In genomic region chr21:43884012-43884860, GRCh38 we compare ENCODE assay signal across 8 cellular contexts. TPM values are rescaled to one million over a fixed set of nuclear protein-coding genes. Genes with fewer than 3 reads are reported as not detected.
DNase-seq lines count a peak whose midpoint lies in the region; TF ChIP-seq lines count a peak whose summit lies in the region.

No MANE protein-coding gene starts in this region.

- H3K4me1 Mint-ChIP-seq in brain, result peaks cover 49% of the 10 kb centered on the region

- TF ChIP-seq CTCF in GM13976 (IDR thresholded peaks at IDR 0.05; ENCODE audit: borderline replicate concordance, control extremely low read depth, extremely low read depth, insufficient read depth, missing control alignments) (no peak), brain (conservative IDR thresholded peaks at IDR 0.05) (no peak)

- in situ Hi-C loops in GM13976 (cut with MboI; ENCODE audit: low sequenced_read_pairs, unreplicated experiment), result no loop called here

- peak; percentile 76 for DNase-seq in GM13976 (ENCODE audit: low spot score)
- DNase-seq in NCI-H510A treated with DMSO at 0.1 percent for 48 hours (lab: John Stamatoyannopoulos, UW), result peak; percentile 67
- no peak for DNase-seq in central memory CD4-positive, alpha-beta T cell
- no peak for DNase-seq in NCI-H1105 (lab: John Stamatoyannopoulos, UW)
- DNase-seq in NCI-H1048 (lab: John Stamatoyannopoulos, UW), result no peak
- DNase-seq in caudate nucleus (lab: John Stamatoyannopoulos, UW), result no peak

- peaks cover 10% of the 10 kb centered on the region for H3K4me1 ChIP-seq in mesodermal cell (ENCODE audit: control insufficient read depth, insufficient read depth, low read length, poor library complexity, severe bottlenecking)

- peak overlapping the region; percentile 49 for H3K27ac ChIP-seq in mesodermal cell (ENCODE audit: low read depth, low read length, severe bottlenecking)
- no peak overlapping the region for H3K27ac ChIP-seq in caudate nucleus (ENCODE audit: low read depth, low read length)

- H3K36me3 Mint-ChIP-seq in brain, result peaks cover 14% of the 10 kb centered on the region

- 33 to 49% methylated on average over 3 to 9 of the region's 16 CpGs for WGBS in mesodermal cell (ENCODE audit: insufficient coverage in 2 of 2), 2 experiments

- H3K27me3 Mint-ChIP-seq in brain, result peaks cover 4% of the 10 kb centered on the region

- H3K4me3 ChIP-seq in mesodermal cell (ENCODE audit: extremely low read depth, insufficient read depth, low read length, poor library complexity, severe bottlenecking), result no peak overlapping the region

- no peaks in the 10 kb centered on the region for H3K9me3 ChIP-seq in mesodermal cell (ENCODE audit: control insufficient read depth, low read length)

- no peaks in the 10 kb centered on the region for H3K9me3 Mint-ChIP-seq in brain

- no peak overlapping the region for H3K4me3 Mint-ChIP-seq in brain

- H3K36me3 ChIP-seq in mesodermal cell (ENCODE audit: control insufficient read depth, insufficient read depth, low read length), result no peaks in the 10 kb centered on the region

- H3K27ac Mint-ChIP-seq in brain, result peak overlapping the region; percentile 38 to 87 (median 74)

RNA-seq across cellular contexts. Expression of gene AGPAT3, which starts 19.2 kb away (rescaled TPM):
- polyA plus RNA-seq in brain (ENCODE audit: insufficient read depth, low read depth, low replicate concordance), result 46.2 TPM
- 12.9 TPM for polyA plus RNA-seq in mesodermal cell (2013, experiment 1 of 2)
- polyA plus RNA-seq in mesodermal cell (2013, experiment 2 of 2), result 13.6 TPM

Comparison
In these comparisons a context has a peak if more than half of its experiments do, and no peak if none do; other contexts are left out.
1. DNase-seq: peak in GM13976 (single experiment) and NCI-H510A treated with DMSO at 0.1 percent for 48 hours (single experiment); none in central memory CD4-positive, alpha-beta T cell (single experiment), NCI-H1105 (single experiment), NCI-H1048 (single experiment) and caudate nucleus (0 of 61).